8 cellular contexts compared by ENCODE assay signal in genomic region chr15:43370310-43370974, GRCh38. TPM values are rescaled to one million over a fixed set of nuclear protein-coding genes. Genes with fewer than 3 reads are reported as not detected.
DNase-seq lines count a peak whose midpoint lies in the region; ATAC-seq and TF ChIP-seq lines count a peak whose summit lies in the region.

No MANE protein-coding gene starts in this region.

- no peaks in the 10 kb centered on the region for H3K27me3 ChIP-seq in heart left ventricle

- peak overlapping the region; percentile 92 for H3K27ac Mint-ChIP-seq in progenitor cell of endocrine pancreas

- H3K9me3 ChIP-seq in heart left ventricle: peaks cover 0 to 13% (median 0%) of the 10 kb centered on the region in 12 donors

- H3K4me1 ChIP-seq in heart left ventricle: peaks cover 0 to 44% (median 21%) of the 10 kb centered on the region in 12 donors

- peaks cover 0 to 30% (median 20%) of the 10 kb centered on the region in 9 donors for H3K36me3 ChIP-seq in heart left ventricle

- H3K4me3 ChIP-seq in heart left ventricle: peak overlapping the region; percentile 63 to 99 (median 82)

- H3K27ac ChIP-seq in heart left ventricle: peak overlapping the region; percentile 6 to 86 (median 72)

- H3K9me3 Mint-ChIP-seq in progenitor cell of endocrine pancreas (ENCODE audit: low read depth): peaks cover 19% of the 10 kb centered on the region

- 1 to 2% (median 1%) methylated on average over 30 to 45 of the region's 45 CpGs for WGBS in heart left ventricle, 4 donors

- H3K4me3 Mint-ChIP-seq in progenitor cell of endocrine pancreas (ENCODE audit: low read depth): peak overlapping the region; percentile 97

- TF ChIP-seq CTCF in heart left ventricle (IDR thresholded peaks at IDR 0.05): no peak
- TF ChIP-seq CTCF in progenitor cell of endocrine pancreas (IDR thresholded peaks at IDR 0.05; ENCODE audit: unreplicated experiment): no peak

- intact Hi-C loops in heart left ventricle (cut with DNase I): no loop called here

- DNase-seq in COLO668 (lab: John Stamatoyannopoulos, UW; ENCODE audit: unreplicated experiment) (peak; percentile 59), HT-29 (ENCODE audit: low spot score) (peak; percentile 40), heart left ventricle (peak in 4 of 5 donors; percentile 18 to 33 (median 24)), progenitor cell of endocrine pancreas (ENCODE audit: low spot score, unreplicated experiment) (peak; percentile 11), D341Med (ENCODE audit: low spot score) (no peak), SIG-M5 treated with dmso at 0.1 percent for 504 hours (lab: John Stamatoyannopoulos, UW; ENCODE audit: unreplicated experiment) (no peak)
- peak; percentile 2 for DNase-seq in activated T-helper 9 cell treated with anti-CD3 and anti-CD28 coated beads, Interleukin-2, amount 50 U/mL, for 16 hours (ENCODE audit: low read depth)

- H3K36me3 Mint-ChIP-seq in progenitor cell of endocrine pancreas (ENCODE audit: insufficient read depth): peaks cover 44% of the 10 kb centered on the region

- H3K27me3 Mint-ChIP-seq in progenitor cell of endocrine pancreas: no peaks in the 10 kb centered on the region

- TF ChIP-seq POLR2A in heart left ventricle (IDR thresholded peaks at IDR 0.05): no peak

- peak; percentile 45 for ATAC-seq in GM19395 (IDR thresholded peaks at IDR 0.05; ENCODE audit: unreplicated experiment)
- peak; percentile 34 to 72 (median 63) for ATAC-seq in heart left ventricle

- peaks cover 33% of the 10 kb centered on the region for H3K4me1 Mint-ChIP-seq in progenitor cell of endocrine pancreas (ENCODE audit: low read depth)

RNA-seq across cellular contexts. Expression of gene ZSCAN29, which starts 0.4 kb away (rescaled TPM):
- total RNA-seq in HT-29 (2014; rRNA removed; shearing (Covaris generic)): 42.2 and 48.7 TPM in 2 replicates
- total RNA-seq in heart left ventricle (10 to 100 TPM in 7 of 9 donors, 1 to 10 TPM in 2; 7.6 to 17.2 (median 12.4) TPM), progenitor cell of endocrine pancreas (71.2 and 73.8 TPM in 2 replicates)
- polyA plus RNA-seq in heart left ventricle: 1 to 10 TPM; 6.4 to 9.3 TPM

RNA-seq across cellular contexts. Expression of gene TUBGCP4, which starts 0.5 kb away (rescaled TPM):
- total RNA-seq in HT-29 (2014; rRNA removed; shearing (Covaris generic)): 35.7 and 37.6 TPM in 2 replicates
- 10 to 100 TPM in 7 of 9 donors, 1 to 10 TPM in 2; 9.1 to 16.7 (median 12.5) TPM for total RNA-seq in heart left ventricle
- polyA plus RNA-seq in heart left ventricle: 10 to 100 TPM in 1 of 2 donors, 1 to 10 TPM in 1; 5.9 to 14.5 TPM
- 39.0 and 41.9 TPM in 2 replicates for total RNA-seq in progenitor cell of endocrine pancreas

RNA-seq across cellular contexts. Expression of gene LCMT2, which starts 40.1 kb away (rescaled TPM):
- total RNA-seq in HT-29 (2014; rRNA removed; shearing (Covaris generic)): 10.5 and 12.9 TPM in 2 replicates
- total RNA-seq in heart left ventricle (1 to 10 TPM; 4.2 to 9.1 (median 6.4) TPM), progenitor cell of endocrine pancreas (11.0 and 11.5 TPM in 2 replicates)
- 1 to 10 TPM; 1.2 to 5.4 TPM for polyA plus RNA-seq in heart left ventricle

Comparison
In these comparisons a context has a peak if more than half of its experiments do, and no peak if none do; other contexts are left out.
1. DNase-seq: peak in COLO668 (single experiment), HT-29 (single experiment), activated T-helper 9 cell treated with anti-CD3 and anti-CD28 coated beads, Interleukin-2, amount 50 U/mL, for 16 hours (single experiment), heart left ventricle (4 of 5) and progenitor cell of endocrine pancreas (single experiment); none in D341Med (single experiment) and SIG-M5 treated with dmso at 0.1 percent for 504 hours (single experiment).